Comparison of ENCODE assay signal across 8 cellular contexts in genomic region chr1:230632273-230632873, GRCh38. TPM values are rescaled to one million over a fixed set of nuclear protein-coding genes. Genes with fewer than 3 reads are reported as not detected.
DNase-seq lines count a peak whose midpoint lies in the region; ATAC-seq and TF ChIP-seq lines count a peak whose summit lies in the region.

No MANE protein-coding gene starts in this region.

- H3F3A ChIP-seq in Loucy (ENCODE audit: low read depth), result no peaks in the 10 kb centered on the region

- H3K9ac ChIP-seq in Loucy (ENCODE audit: low read depth, low read length, poor library complexity, severe bottlenecking), result no peak overlapping the region

- no peaks in the 10 kb centered on the region for H3K9me3 Mint-ChIP-seq in glutamatergic neuron (ENCODE audit: unreplicated experiment)

- no peaks in the 10 kb centered on the region for H3K79me2 ChIP-seq in Loucy (ENCODE audit: insufficient read depth, low read length)

- no peak overlapping the region for H3K27ac ChIP-seq in 22Rv1

- ATAC-seq in T-helper 17 cell (peak; percentile 48), HG03571 (IDR thresholded peaks at IDR 0.05; ENCODE audit: unreplicated experiment) (no peak)

- H3K27me3 Mint-ChIP-seq in T-helper 17 cell (peaks cover 25% of the 10 kb centered on the region), glutamatergic neuron (ENCODE audit: unreplicated experiment) (no peaks in the 10 kb centered on the region)

- H3K4me2 ChIP-seq in Loucy (ENCODE audit: low read depth, low read length, poor library complexity, severe bottlenecking), result no peak overlapping the region

- DNase-seq in ELR (ENCODE audit: low read depth), result peak; percentile 61
- DNase-seq in T-helper 17 cell, result no peak
- no peak for DNase-seq in glutamatergic neuron
- DNase-seq in retina, result peak; percentile 43
- DNase-seq in ureter (ENCODE audit: low spot score), result no peak

- no peaks in the 10 kb centered on the region for H4K20me1 ChIP-seq in Loucy (ENCODE audit: insufficient read depth, low read length, poor library complexity, severe bottlenecking)

- no peaks in the 10 kb centered on the region for H3K9me3 ChIP-seq in Loucy (ENCODE audit: insufficient read depth, low read depth, low read length)
- H3K9me3 ChIP-seq in T-helper 17 cell (ENCODE audit: control insufficient read depth, low read length, poor library complexity, severe bottlenecking), result no peaks in the 10 kb centered on the region

- H3K27me3 ChIP-seq in Loucy (ENCODE audit: insufficient read depth, low read length, poor library complexity, severe bottlenecking), result no peaks in the 10 kb centered on the region

- H3K4me3 Mint-ChIP-seq in T-helper 17 cell (no peak overlapping the region), glutamatergic neuron (ENCODE audit: unreplicated experiment) (no peak overlapping the region)

- no peak overlapping the region for H3K4me3 ChIP-seq in Loucy (ENCODE audit: low read length, poor library complexity, severe bottlenecking)

- no peak overlapping the region for H2AFZ ChIP-seq in Loucy (ENCODE audit: low read length)

- no peaks in the 10 kb centered on the region for H3K9me2 ChIP-seq in Loucy (replicated peaks; ENCODE audit: low read depth, low read length)

- H3K4me1 Mint-ChIP-seq in T-helper 17 cell (peaks cover 2% of the 10 kb centered on the region), glutamatergic neuron (ENCODE audit: low read depth, unreplicated experiment) (peaks cover 4% of the 10 kb centered on the region)

- H3K36me3 Mint-ChIP-seq in T-helper 17 cell (ENCODE audit: low read depth) (peaks cover 7% of the 10 kb centered on the region), glutamatergic neuron (ENCODE audit: unreplicated experiment) (no peaks in the 10 kb centered on the region)

- TF ChIP-seq CTCF in 22Rv1 (IDR thresholded peaks at IDR 0.05) (peak; percentile 90), Loucy (conservative IDR thresholded peaks at IDR 0.05; ENCODE audit: low read length) (peak; percentile 79), glutamatergic neuron (IDR thresholded peaks at IDR 0.05; ENCODE audit: partially characterized antibody, unreplicated experiment) (peak; percentile 27)

- no peaks in the 10 kb centered on the region for H3K4me1 ChIP-seq in Loucy (ENCODE audit: insufficient read depth, low read length, poor library complexity, severe bottlenecking)

- no peak overlapping the region for H3K27ac Mint-ChIP-seq in T-helper 17 cell
- H3K27ac Mint-ChIP-seq in glutamatergic neuron (ENCODE audit: unreplicated experiment), result no peak overlapping the region

- no peaks in the 10 kb centered on the region for H3K36me3 ChIP-seq in Loucy (ENCODE audit: insufficient read depth, low read length)

RNA-seq across cellular contexts. Expression of gene COG2, which starts 9.9 kb away (rescaled TPM):
- total RNA-seq in T-helper 17 cell (10 to 100 TPM; 20.6 to 22.7 TPM), glutamatergic neuron (ENCODE audit: unreplicated experiment) (29.0 TPM), ureter (36.7 TPM)

Comparison
In these comparisons a context has a peak if more than half of its experiments do, and no peak if none do; other contexts are left out.
1. CTCF ChIP-seq: peak in every context shown above with its lines; median percentile 90 in 22Rv1; 79 in Loucy; 27 in glutamatergic neuron.
2. DNase-seq: peak in ELR (single experiment) and retina (single experiment); none in T-helper 17 cell (0 of 3), glutamatergic neuron (single experiment) and ureter (single experiment).